ENCODE assay signal across 10 cellular contexts in the genomic region with DNA sequence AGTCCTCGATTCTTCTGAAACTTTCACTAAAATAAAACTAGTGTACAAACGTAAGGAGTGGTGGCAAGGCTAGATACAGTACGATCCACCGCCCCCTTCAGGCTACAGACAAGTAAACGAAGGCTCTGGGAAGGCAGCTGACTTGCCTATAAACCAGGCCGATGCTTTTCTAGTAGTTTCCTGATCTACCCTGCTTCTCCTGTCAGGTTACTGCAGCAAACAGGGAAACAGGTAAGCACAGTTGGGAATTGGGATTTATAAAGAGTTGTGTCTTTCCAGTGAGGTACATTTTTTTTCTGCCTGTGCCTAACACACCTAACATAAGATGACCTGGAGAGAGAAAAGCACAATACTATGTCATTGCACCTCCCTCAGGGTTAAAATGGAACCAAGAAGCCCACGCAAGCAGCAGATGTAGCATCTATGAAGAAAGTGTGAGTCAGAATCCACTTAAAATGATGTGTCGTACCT.
A peak's percentile ranks its signal among the peaks of the same experiment; 100 is the strongest.
DNase-seq lines count a peak whose midpoint lies in the region; ATAC-seq and TF ChIP-seq lines count a peak whose summit lies in the region.
"Had no signal": no experiment of that assay in that cellular context is flagged by ENCODE, and none has a peak within 500 bp of the region (broad histone marks: within the 10 kb centered on the region; RNA-seq: fewer than 3 reads in every experiment).

No MANE protein-coding gene starts in this region.

- H3K4me3 Mint-ChIP-seq in WTC11 (no peak overlapping the region), neural progenitor cell (no peak overlapping the region)

- H3K9me3 ChIP-seq in neural progenitor cell (ENCODE audit: low read depth), result no peaks in the 10 kb centered on the region
- H3K9me3 ChIP-seq: gastrocnemius medialis, HAP-1 had no signal

- H2AFZ ChIP-seq in neural progenitor cell (replicated peaks), result no peak overlapping the region

- H3K4me1 ChIP-seq in neural progenitor cell, result no peaks in the 10 kb centered on the region
- H3K4me1 ChIP-seq: gastrocnemius medialis, HAP-1 had no signal

- H3K4me1 Mint-ChIP-seq in WTC11 (0 out of 2 replicates have a peak, but pooled peaks cover 7% of the 10 kb centered on the region), neural progenitor cell (no peaks in the 10 kb centered on the region)

- no peak overlapping the region for H3K27ac ChIP-seq in neural progenitor cell
- H3K27ac ChIP-seq: gastrocnemius medialis had no signal

- POLR2A ChIA-PET in WTC11 (lab: Charles Lee), result no interaction called here

- no peaks in the 10 kb centered on the region for H4K20me1 ChIP-seq in neural progenitor cell (ENCODE audit: low read depth)

- H3K27me3 ChIP-seq in neural progenitor cell, result no peaks in the 10 kb centered on the region
- H3K27me3 ChIP-seq: gastrocnemius medialis had no signal

- H3K27me3 Mint-ChIP-seq in WTC11 (ENCODE audit: low read depth) (no peaks in the 10 kb centered on the region), neural progenitor cell (ENCODE audit: insufficient read depth, low read depth) (no peaks in the 10 kb centered on the region)

- H3K79me2 ChIP-seq in neural progenitor cell (ENCODE audit: low read depth), result no peaks in the 10 kb centered on the region

- CTCF ChIA-PET in WTC11 (lab: Charles Lee), result interaction anchor here (0.6 to 1.0 kb wide), 2 partner anchors 9 to 13 kb away, joined by 3 to 4 read pairs; no protein-coding TSS in a partner anchor

- no peaks in the 10 kb centered on the region for H3F3A ChIP-seq in neural progenitor cell (ENCODE audit: low read depth)

- H3K9ac ChIP-seq in neural progenitor cell, result no peak overlapping the region

- peak; percentile 87 for ATAC-seq in WTC11
- no peak for ATAC-seq in omental fat pad (ENCODE audit: low FRiP score)
- ATAC-seq in HG03439 (IDR thresholded peaks at IDR 0.05; ENCODE audit: unreplicated experiment), result no peak
- ATAC-seq in HG03565 (IDR thresholded peaks at IDR 0.05; ENCODE audit: unreplicated experiment), result no peak

- H3K4me3 ChIP-seq in HFF-Myc (replicated peaks; ENCODE audit: low read depth, low read length) (no peak overlapping the region), neural progenitor cell (no peak overlapping the region)
- H3K4me3 ChIP-seq: gastrocnemius medialis, HAP-1 had no signal

- TF ChIP-seq CTCF in HFF-Myc (IDR thresholded peaks at IDR 0.05; ENCODE audit: low read depth, low read length, missing control alignments) (peak; percentile 68), WTC11 (IDR thresholded peaks at IDR 0.05) (no peak), neural progenitor cell (IDR thresholded peaks at IDR 0.05) (peak; percentile 52), omental fat pad (IDR thresholded peaks at IDR 0.05) (no peak)

- DNase-seq in AG20443 (ENCODE audit: low spot score) (peak; percentile 45), HFF-Myc (ENCODE audit: extremely low read depth, low read depth) (no peak), WTC11 (ENCODE audit: low spot score) (no peak), neural progenitor cell (ENCODE audit: low spot score) (peak; percentile 58), omental fat pad (ENCODE audit: low spot score) (no peak)
- DNase-seq in effector CD8-positive, alpha-beta T cell (lab: John Stamatoyannopoulos, UW), result peak; percentile 14
- DNase-seq: gastrocnemius medialis had no signal

- H3K27ac Mint-ChIP-seq in WTC11 (no peak overlapping the region), neural progenitor cell (no peak overlapping the region)

- H3K9me3 Mint-ChIP-seq in WTC11, result peaks cover 2% of the 10 kb centered on the region; the same call in 1 of the 2 replicates
- peaks cover 11% of the 10 kb centered on the region for H3K9me3 Mint-ChIP-seq in neural progenitor cell

- peaks cover 4% of the 10 kb centered on the region for H3K36me3 ChIP-seq in neural progenitor cell
- H3K36me3 ChIP-seq: gastrocnemius medialis, HAP-1 had no signal

- 0 out of 2 replicates have a peak, but pooled peaks cover 2% of the 10 kb centered on the region for H3K36me3 Mint-ChIP-seq in WTC11
- H3K36me3 Mint-ChIP-seq in neural progenitor cell, result peaks cover 5% of the 10 kb centered on the region

- no peak overlapping the region for H3K4me2 ChIP-seq in neural progenitor cell

TF ChIP-seq in WTC11, 78 proteins besides CTCF, POLR2A, EP300 and RAD21:
- TF ChIP-seq ZBTB43 (CRISPR knock-in tag; IDR thresholded peaks at IDR 0.05) (no peak), ZNF263 (CRISPR knock-in tag; IDR thresholded peaks at IDR 0.05; ENCODE audit: low read depth) (no peak), NFE2L1 (CRISPR knock-in tag; IDR thresholded peaks at IDR 0.05) (no peak), SMAD3 (CRISPR knock-in tag; IDR thresholded peaks at IDR 0.05; ENCODE audit: borderline replicate concordance) (no peak)
- TF ChIP-seq, protein P1, sequence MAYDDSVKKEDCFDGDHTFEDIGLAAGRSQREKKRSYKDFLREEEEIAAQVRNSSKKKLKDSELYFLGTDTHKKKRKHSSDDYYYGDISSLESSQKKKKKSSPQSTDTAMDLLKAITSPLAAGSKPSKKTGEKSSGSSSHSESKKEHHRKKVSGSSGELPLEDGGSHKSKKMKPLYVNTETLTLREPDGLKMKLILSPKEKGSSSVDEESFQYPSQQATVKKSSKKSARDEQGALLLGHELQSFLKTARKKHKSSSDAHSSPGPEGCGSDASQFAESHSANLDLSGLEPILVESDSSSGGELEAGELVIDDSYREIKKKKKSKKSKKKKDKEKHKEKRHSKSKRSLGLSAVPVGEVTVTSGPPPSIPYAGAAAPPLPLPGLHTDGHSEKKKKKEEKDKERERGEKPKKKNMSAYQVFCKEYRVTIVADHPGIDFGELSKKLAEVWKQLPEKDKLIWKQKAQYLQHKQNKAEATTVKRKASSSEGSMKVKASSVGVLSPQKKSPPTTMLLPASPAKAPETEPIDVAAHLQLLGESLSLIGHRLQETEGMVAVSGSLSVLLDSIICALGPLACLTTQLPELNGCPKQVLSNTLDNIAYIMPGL (CRISPR knock-in tag; IDR thresholded peaks at IDR 0.05), result no peak

Comparison
In these comparisons a context has a peak if more than half of its experiments do, and no peak if none do; other contexts are left out.
1. DNase-seq: peak in AG20443 (single experiment), effector CD8-positive, alpha-beta T cell (single experiment) and neural progenitor cell (single experiment); none in HFF-Myc (single experiment), WTC11 (single experiment) and omental fat pad (single experiment).
2. CTCF ChIP-seq: peak in HFF-Myc (single experiment) and neural progenitor cell (single experiment); none in WTC11 (single experiment) and omental fat pad (0 of 3).